1 cellular context compared by ENCODE assay signal in genomic region chr16:11323551-11324336, GRCh38.
TF ChIP-seq lines count a peak whose summit lies in the region.

No MANE protein-coding gene starts in this region.

TF ChIP-seq in HepG2, 621 proteins besides CTCF, POLR2A, EP300 and RAD21:
- TF ChIP-seq, protein P1, sequence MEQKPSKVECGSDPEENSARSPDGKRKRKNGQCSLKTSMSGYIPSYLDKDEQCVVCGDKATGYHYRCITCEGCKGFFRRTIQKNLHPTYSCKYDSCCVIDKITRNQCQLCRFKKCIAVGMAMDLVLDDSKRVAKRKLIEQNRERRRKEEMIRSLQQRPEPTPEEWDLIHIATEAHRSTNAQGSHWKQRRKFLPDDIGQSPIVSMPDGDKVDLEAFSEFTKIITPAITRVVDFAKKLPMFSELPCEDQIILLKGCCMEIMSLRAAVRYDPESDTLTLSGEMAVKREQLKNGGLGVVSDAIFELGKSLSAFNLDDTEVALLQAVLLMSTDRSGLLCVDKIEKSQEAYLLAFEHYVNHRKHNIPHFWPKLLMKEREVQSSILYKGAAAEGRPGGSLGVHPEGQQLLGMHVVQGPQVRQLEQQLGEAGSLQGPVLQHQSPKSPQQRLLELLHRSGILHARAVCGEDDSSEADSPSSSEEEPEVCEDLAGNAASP (CRISPR knock-in tag; IDR thresholded peaks at IDR 0.05; ENCODE audit: borderline replicate concordance): no peak
- no peak for TF ChIP-seq CBFB (CRISPR knock-in tag; IDR thresholded peaks at IDR 0.05)
- TF ChIP-seq ZSCAN29 (CRISPR knock-in tag; conservative IDR thresholded peaks at IDR 0.05): no peak
- TF ChIP-seq, protein P2, sequence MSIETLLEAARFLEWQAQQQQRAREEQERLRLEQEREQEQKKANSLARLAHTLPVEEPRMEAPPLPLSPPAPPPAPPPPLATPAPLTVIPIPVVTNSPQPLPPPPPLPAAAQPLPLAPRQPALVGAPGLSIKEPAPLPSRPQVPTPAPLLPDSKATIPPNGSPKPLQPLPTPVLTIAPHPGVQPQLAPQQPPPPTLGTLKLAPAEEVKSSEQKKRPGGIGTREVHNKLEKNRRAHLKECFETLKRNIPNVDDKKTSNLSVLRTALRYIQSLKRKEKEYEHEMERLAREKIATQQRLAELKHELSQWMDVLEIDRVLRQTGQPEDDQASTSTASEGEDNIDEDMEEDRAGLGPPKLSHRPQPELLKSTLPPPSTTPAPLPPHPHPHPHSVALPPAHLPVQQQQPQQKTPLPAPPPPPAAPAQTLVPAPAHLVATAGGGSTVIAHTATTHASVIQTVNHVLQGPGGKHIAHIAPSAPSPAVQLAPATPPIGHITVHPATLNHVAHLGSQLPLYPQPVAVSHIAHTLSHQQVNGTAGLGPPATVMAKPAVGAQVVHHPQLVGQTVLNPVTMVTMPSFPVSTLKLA (IDR thresholded peaks at IDR 0.05): no peak
- peak; percentile 31 for TF ChIP-seq TEAD3 (CRISPR knock-in tag; optimal IDR thresholded peaks at IDR 0.05; ENCODE audit: borderline replicate concordance)
- peak; percentile 65; the same call in 1 of the 2 replicates for TF ChIP-seq NR1H2 (CRISPR knock-in tag; IDR thresholded peaks at IDR 0.05; ENCODE audit: borderline replicate concordance, low read depth)
- peak; percentile 53 for TF ChIP-seq CEBPG (CRISPR knock-in tag; IDR thresholded peaks at IDR 0.05)
- TF ChIP-seq, protein P3, sequence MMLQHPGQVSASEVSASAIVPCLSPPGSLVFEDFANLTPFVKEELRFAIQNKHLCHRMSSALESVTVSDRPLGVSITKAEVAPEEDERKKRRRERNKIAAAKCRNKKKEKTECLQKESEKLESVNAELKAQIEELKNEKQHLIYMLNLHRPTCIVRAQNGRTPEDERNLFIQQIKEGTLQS (CRISPR knock-in tag; IDR thresholded peaks at IDR 0.05): 0 out of 2 replicates have a peak, but pooled peaks have one; percentile 14
- TF ChIP-seq ZNF280B (CRISPR knock-in tag; IDR thresholded peaks at IDR 0.05; ENCODE audit: borderline replicate concordance): peak; percentile 41; the same call in 1 of the 2 replicates
- TF ChIP-seq ZNF121 (CRISPR knock-in tag; IDR thresholded peaks at IDR 0.05): peak; percentile 99
- TF ChIP-seq ZNF687 (CRISPR knock-in tag; IDR thresholded peaks at IDR 0.05): peak; percentile 32
- TF ChIP-seq ZMYM3 (CRISPR knock-in tag; IDR thresholded peaks at IDR 0.05): peak; percentile 76
- no peak for TF ChIP-seq MEIS1 (CRISPR knock-in tag; IDR thresholded peaks at IDR 0.05; ENCODE audit: borderline replicate concordance)
- no peak for TF ChIP-seq TP53 (CRISPR knock-in tag; conservative IDR thresholded peaks at IDR 0.05)
- TF ChIP-seq ADNP (CRISPR knock-in tag; IDR thresholded peaks at IDR 0.05): peak; percentile 36; the same call in 1 of the 2 replicates
- TF ChIP-seq ZNF383 (CRISPR knock-in tag; IDR thresholded peaks at IDR 0.05; ENCODE audit: borderline replicate concordance): 0 out of 2 replicates have a peak, but pooled peaks have one; percentile 38
- 0 out of 2 replicates have a peak, but pooled peaks have one; percentile 33 for TF ChIP-seq ZNF891 (CRISPR knock-in tag; IDR thresholded peaks at IDR 0.05)
- peak; percentile 24; the same call in 1 of the 2 replicates for TF ChIP-seq ZNF460 (CRISPR knock-in tag; IDR thresholded peaks at IDR 0.05; ENCODE audit: borderline replicate concordance)
- peak; percentile 56; the same call in 1 of the 2 replicates for TF ChIP-seq NAIF1 (CRISPR knock-in tag; IDR thresholded peaks at IDR 0.05; ENCODE audit: borderline replicate concordance)
- TF ChIP-seq ZNF841 (CRISPR knock-in tag; IDR thresholded peaks at IDR 0.05; ENCODE audit: borderline replicate concordance): no peak
- peak; percentile 79 for TF ChIP-seq CEBPB (IDR thresholded peaks at IDR 0.05; ENCODE audit: borderline replicate concordance, low read depth, low read length)
- TF ChIP-seq SMYD3 (CRISPR knock-in tag; IDR thresholded peaks at IDR 0.05): no peak
